15 cellular contexts compared by ENCODE assay signal in the genomic region with DNA sequence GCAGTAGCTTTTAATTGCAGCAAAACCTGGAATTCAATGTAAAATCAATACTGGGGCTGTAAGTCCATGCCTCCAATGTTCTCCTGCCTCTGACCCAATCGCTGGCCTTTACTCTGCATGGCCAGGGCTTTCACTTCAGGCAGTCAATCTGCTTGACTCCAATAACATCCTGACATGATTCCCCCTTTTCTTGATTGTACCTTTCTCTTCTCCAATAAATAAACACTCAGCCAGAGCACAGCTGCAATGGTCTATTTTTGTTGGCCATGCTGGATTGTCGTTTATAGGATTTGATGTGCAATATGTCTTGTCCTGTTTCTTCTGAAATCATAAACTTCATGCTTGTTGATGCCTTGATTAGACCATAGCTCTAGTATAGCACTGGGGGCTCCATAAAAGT.
DNase-seq lines count a peak whose midpoint lies in the region; ATAC-seq and TF ChIP-seq lines count a peak whose summit lies in the region.
"Had no signal": no experiment of that assay in that cellular context is flagged by ENCODE, and none has a peak within 500 bp of the region (broad histone marks: within the 10 kb centered on the region; RNA-seq: fewer than 3 reads in every experiment).

No MANE protein-coding gene starts in this region.

- intact Hi-C loops in gastrocnemius medialis (cut with DNase I; ENCODE audit: low total_unique reads) = loop anchor here (2.0 to 10.0 kb wide), 2 partner anchors 98 to 372 kb away; a partner anchor contains a TSS

- no peak for TF ChIP-seq POLR2A in gastrocnemius medialis (IDR thresholded peaks at IDR 0.05)

- ATAC-seq in gastrocnemius medialis (no peak), GM19023 (IDR thresholded peaks at IDR 0.05; ENCODE audit: unreplicated experiment) (no peak)
- no peak for ATAC-seq in stimulated activated effector memory CD8-positive, alpha-beta T cell treated with anti-CD3 and anti-CD28 coated beads, Interleukin-12 subunit alpha, Interleukin-12 subunit beta, amount 100 ng/mL, for 72 hours

- in situ Hi-C loops in gastrocnemius medialis (cut with MboI; ENCODE audit: low sequenced_read_pairs in 4 of 4) = loop anchor here in 3 of 4 donors (5.0 to 10.0 kb wide), 3 partner anchors 98 to 138 kb away; a partner anchor contains a TSS

- H3K36me3 ChIP-seq in adipocyte (ENCODE audit: control insufficient read depth, insufficient read depth, low read length, severe bottlenecking) = no peaks in the 10 kb centered on the region
- no peaks in the 10 kb centered on the region for H3K36me3 ChIP-seq in gastrocnemius medialis
- H3K36me3 ChIP-seq: spleen had no signal

- TF ChIP-seq CTCF in AG04450 (IDR thresholded peaks at IDR 0.05; ENCODE audit: low read depth, low read length) = no peak
- no peak for TF ChIP-seq CTCF in foreskin fibroblast (IDR thresholded peaks at IDR 0.05; ENCODE audit: low read depth, low read length)
- TF ChIP-seq CTCF in gastrocnemius medialis (IDR thresholded peaks at IDR 0.05 in 4 of 5, conservative IDR thresholded peaks at IDR 0.05 in 1 of 5) = no peak

- no peaks in the 10 kb centered on the region for H3K9me3 Mint-ChIP-seq in stimulated activated effector memory CD8-positive, alpha-beta T cell treated with anti-CD3 and anti-CD28 coated beads, Interleukin-12 subunit alpha, Interleukin-12 subunit beta, amount 100 ng/mL, for 72 hours
- H3K9me3 Mint-ChIP-seq: activated naive CD8-positive, alpha-beta T cell treated with anti-CD3 and anti-CD28 coated beads, Interleukin-2, amount 10 ng/mL, durations not matched to agents 7 days and 5 days had no signal

- H3K36me3 Mint-ChIP-seq in stimulated activated effector memory CD8-positive, alpha-beta T cell treated with anti-CD3 and anti-CD28 coated beads, Interleukin-12 subunit alpha, Interleukin-12 subunit beta, amount 100 ng/mL, for 72 hours = no peaks in the 10 kb centered on the region
- H3K36me3 Mint-ChIP-seq: activated naive CD8-positive, alpha-beta T cell treated with anti-CD3 and anti-CD28 coated beads, Interleukin-2, amount 10 ng/mL, durations not matched to agents 7 days and 5 days; IgD-negative memory B cell had no signal

- H3K9me3 ChIP-seq in AG04450 (ENCODE audit: control insufficient read depth, insufficient read depth, low read length) (no peaks in the 10 kb centered on the region), adipocyte (ENCODE audit: control insufficient read depth, low read length) (no peaks in the 10 kb centered on the region), gastrocnemius medialis (no peaks in the 10 kb centered on the region)
- H3K9me3 ChIP-seq: spleen had no signal

- POLR2A ChIA-PET in AG04450 (lab: Yijun Ruan, JAX) = interaction anchor here (0.6 to 8.9 kb wide), 14 partner anchors 43 to 143 kb away, joined by 3 to 450 read pairs (median 10); a partner anchor contains a TSS

- no peak overlapping the region for H3K27ac Mint-ChIP-seq in stimulated activated effector memory CD8-positive, alpha-beta T cell treated with anti-CD3 and anti-CD28 coated beads, Interleukin-12 subunit alpha, Interleukin-12 subunit beta, amount 100 ng/mL, for 72 hours
- H3K27ac Mint-ChIP-seq: activated naive CD8-positive, alpha-beta T cell treated with anti-CD3 and anti-CD28 coated beads, Interleukin-2, amount 10 ng/mL, durations not matched to agents 7 days and 5 days; IgD-negative memory B cell had no signal

- H3K4me1 ChIP-seq in adipocyte (ENCODE audit: control insufficient read depth, insufficient read depth, low read length) = peaks cover 71% of the 10 kb centered on the region
- H3K4me1 ChIP-seq in gastrocnemius medialis = peaks cover 0 to 4% of the 10 kb centered on the region in 2 donors

- no peak for DNase-seq in AG04450 (ENCODE audit: low read depth, low spot score)
- DNase-seq in adipocyte (ENCODE audit: low read depth) = peak; percentile 51
- peak in 1 of 2 donors; percentile 51 for DNase-seq in foreskin fibroblast
- no peak for DNase-seq in gastrocnemius medialis
- no peak for DNase-seq in UCSD-AML1 (lab: John Stamatoyannopoulos, UW; ENCODE audit: unreplicated experiment)
- DNase-seq in stimulated activated effector memory CD8-positive, alpha-beta T cell treated with anti-CD3 and anti-CD28 coated beads, Interleukin-12 subunit alpha, Interleukin-12 subunit beta, amount 100 ng/mL, for 72 hours (ENCODE audit: low spot score in 2 of 2) = no peak
- no peak for DNase-seq in activated CD8-positive, alpha-beta memory T cell treated with anti-CD3 and anti-CD28 coated beads, Interleukin-2, amount 50 U/mL, for 4 hours
- DNase-seq: activated naive CD8-positive, alpha-beta T cell treated with anti-CD3 and anti-CD28 coated beads, Interleukin-2, amount 10 ng/mL, durations not matched to agents 7 days and 5 days; C1 segment of cervical spinal cord; GDM1; hippocampal formation; NCI-H1436 treated with DMSO at 0.1 percent for 48 hours; spleen had no signal

- H3K4me3 Mint-ChIP-seq in stimulated activated effector memory CD8-positive, alpha-beta T cell treated with anti-CD3 and anti-CD28 coated beads, Interleukin-12 subunit alpha, Interleukin-12 subunit beta, amount 100 ng/mL, for 72 hours = no peak overlapping the region
- H3K4me3 Mint-ChIP-seq: activated naive CD8-positive, alpha-beta T cell treated with anti-CD3 and anti-CD28 coated beads, Interleukin-2, amount 10 ng/mL, durations not matched to agents 7 days and 5 days; IgD-negative memory B cell had no signal

- H3K9ac ChIP-seq in adipocyte (ENCODE audit: low read length) = peak overlapping the region; percentile 95

- H3K27ac ChIP-seq in AG04450 (ENCODE audit: low read depth, low read length) = peak overlapping the region; percentile 63
- peak overlapping the region; percentile 24 to 67 (median 42) for H3K27ac ChIP-seq in gastrocnemius medialis

- H3K4me1 Mint-ChIP-seq in stimulated activated effector memory CD8-positive, alpha-beta T cell treated with anti-CD3 and anti-CD28 coated beads, Interleukin-12 subunit alpha, Interleukin-12 subunit beta, amount 100 ng/mL, for 72 hours = no peaks in the 10 kb centered on the region
- H3K4me1 Mint-ChIP-seq: activated naive CD8-positive, alpha-beta T cell treated with anti-CD3 and anti-CD28 coated beads, Interleukin-2, amount 10 ng/mL, durations not matched to agents 7 days and 5 days had no signal

- CTCF ChIA-PET in AG04450 (lab: Charles Lee) = interaction anchor here (0.6 to 15.9 kb wide), 13 partner anchors 8 to 139 kb away, joined by 3 to 539 read pairs (median 12); a partner anchor contains a TSS

- H3K27me3 ChIP-seq in AG04450 (ENCODE audit: control insufficient read depth, insufficient read depth, low read length) (no peaks in the 10 kb centered on the region), adipocyte (replicated peaks; ENCODE audit: control insufficient read depth, insufficient read depth, low read length) (no peaks in the 10 kb centered on the region), gastrocnemius medialis (no peaks in the 10 kb centered on the region)
- H3K27me3 ChIP-seq: spleen had no signal

- H3K4me3 ChIP-seq in AG04450 (ENCODE audit: low read depth, low read length) = peak overlapping the region; percentile 47
- peak overlapping the region; percentile 77 for H3K4me3 ChIP-seq in adipocyte (ENCODE audit: low read length)
- H3K4me3 ChIP-seq in foreskin fibroblast (ENCODE audit: low read depth in 1 of 2, low read length in 2 of 2) = peak overlapping the region; percentile 46 to 63
- peak overlapping the region in 2 of 4 donors; percentile 12 to 15 for H3K4me3 ChIP-seq in gastrocnemius medialis
- H3K4me3 ChIP-seq: spleen had no signal
